25 cellular contexts compared by ENCODE assay signal in the genomic region with DNA sequence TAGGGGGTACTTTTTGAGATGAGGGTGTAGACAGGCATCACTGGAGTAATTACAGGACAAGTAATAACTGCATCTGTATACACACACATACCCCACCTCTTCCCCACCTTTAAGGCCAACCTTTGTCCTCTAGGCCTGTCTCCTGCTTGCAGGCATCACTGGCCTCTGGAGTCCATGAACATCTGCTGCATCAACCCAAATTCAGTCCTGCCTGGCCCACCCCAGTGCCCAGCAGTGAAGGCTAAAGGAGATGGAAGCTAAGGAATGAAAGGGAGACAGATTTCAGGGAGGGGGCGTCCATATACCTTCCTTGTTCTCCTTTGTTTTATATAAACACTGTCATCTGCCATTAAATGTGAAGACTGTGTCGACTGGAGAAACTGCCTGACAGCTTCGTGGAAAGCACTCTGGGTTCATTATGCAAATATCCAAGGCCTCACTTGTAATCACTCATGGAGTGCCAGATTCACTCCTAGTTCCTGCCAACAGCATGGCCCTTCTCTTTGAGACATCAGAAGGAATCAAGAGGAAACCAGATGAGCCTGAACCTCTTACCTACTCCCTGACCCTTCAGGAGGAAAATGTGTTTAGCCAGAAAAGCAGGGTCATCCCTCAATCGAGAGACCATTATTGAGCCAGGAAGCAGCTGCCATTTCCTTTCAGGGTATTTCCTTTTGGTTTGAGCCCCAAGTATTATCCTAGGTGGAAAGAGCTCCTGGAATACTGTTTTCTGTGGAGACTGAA.
"Had no signal": no experiment of that assay in that cellular context is flagged by ENCODE, and none has a peak within 500 bp of the region (broad histone marks: within the 10 kb centered on the region; RNA-seq: fewer than 3 reads in every experiment).

No MANE protein-coding gene starts in this region.

- H3K36me3 ChIP-seq: brain microvascular endothelial cell, gastrocnemius medialis, neutrophil, ovary, suprapubic skin, tibial nerve had no signal

- H3K4me1 Mint-ChIP-seq: activated naive CD4-positive, alpha-beta T cell treated with anti-CD3 and anti-CD28 coated beads, Interleukin-2, amount 10 ng/mL, durations not matched to agents 7 days and 5 days; activated naive CD8-positive, alpha-beta T cell treated with anti-CD3 and anti-CD28 coated beads, Interleukin-2, amount 10 ng/mL, durations not matched to agents 7 days and 5 days; T-cell had no signal

- ATAC-seq: gastrocnemius medialis, left ventricle myocardium superior, T-cell had no signal

- H3K27me3 Mint-ChIP-seq: activated naive CD4-positive, alpha-beta T cell treated with anti-CD3 and anti-CD28 coated beads, Interleukin-2, amount 10 ng/mL, durations not matched to agents 7 days and 5 days had no signal

- H3K4me1 ChIP-seq: gastrocnemius medialis, suprapubic skin had no signal

- H3K9me3 ChIP-seq: gastrocnemius medialis, neutrophil, ovary, suprapubic skin, tibial nerve had no signal

- H3K27me3 ChIP-seq: brain microvascular endothelial cell, ovary, suprapubic skin, tibial nerve had no signal

- H3K4me3 Mint-ChIP-seq: activated naive CD4-positive, alpha-beta T cell treated with anti-CD3 and anti-CD28 coated beads, Interleukin-2, amount 10 ng/mL, durations not matched to agents 7 days and 5 days; activated naive CD8-positive, alpha-beta T cell treated with anti-CD3 and anti-CD28 coated beads, Interleukin-2, amount 10 ng/mL, durations not matched to agents 7 days and 5 days; activated T-helper 1 cell treated with anti-CD3 and anti-CD28 coated beads, Interleukin-12 subunit alpha, Interleukin-12 subunit beta, Interleukin-2, Interleukin-4 antibody, amounts not matched to agents 30 ng/mL and 10 ng/mL and 1 ng/mL, durations not matched to agents 14 hours and 24 hours and 36 hours; dendritic cell treated with granulocyte-macrophage colony-stimulating factor and Interleukin-4, amounts not matched to agents 40 ng/mL and 50 ng/mL, for 4 days; nephron; T-cell; T-helper 2 cell treated with Interferon-gamma antibody and Interleukin-4, amounts not matched to agents 5 μg/mL and 100 μg/mL, for 36 hours had no signal

- H3K4me3 ChIP-seq: gastrocnemius medialis, ovary, suprapubic skin, tibial nerve had no signal

- DNase-seq: activated CD4-positive, alpha-beta T cell treated with anti-CD3 and anti-CD28 coated beads for 4 hours; activated CD4-positive, alpha-beta T cell treated with anti-CD3 and anti-CD28 coated beads, Interleukin-2, amount 50 U/mL, for 48 hours; activated CD4-positive, CD25-positive, alpha-beta regulatory T cell; activated effector memory CD4-positive, alpha-beta T cell treated with anti-CD3 and anti-CD28 coated beads, Interleukin-2, amount 50 U/mL, for 16 hours; activated naive CD4-positive, alpha-beta T cell treated with anti-CD3 and anti-CD28 coated beads, Interleukin-2, amount 10 ng/mL, durations not matched to agents 7 days and 5 days; activated naive CD8-positive, alpha-beta T cell treated with anti-CD3 and anti-CD28 coated beads, Interleukin-2, amount 10 ng/mL, durations not matched to agents 7 days and 5 days; activated T-cell treated with anti-CD3 and anti-CD28 coated beads, Interleukin-2, amount 50 U/mL, for 1 hour; brain microvascular endothelial cell; effector CD8-positive, alpha-beta T cell; erythroblast; gastrocnemius medialis; glutamatergic neuron; left ventricle myocardium superior; ovary; retina; stimulated activated naive CD4-positive, alpha-beta T cell; T-cell had no signal

- H3K27ac Mint-ChIP-seq: activated naive CD4-positive, alpha-beta T cell treated with anti-CD3 and anti-CD28 coated beads, Interleukin-2, amount 10 ng/mL, durations not matched to agents 7 days and 5 days; activated naive CD8-positive, alpha-beta T cell treated with anti-CD3 and anti-CD28 coated beads, Interleukin-2, amount 10 ng/mL, durations not matched to agents 7 days and 5 days; activated T-helper 1 cell treated with anti-CD3 and anti-CD28 coated beads, Interleukin-12 subunit alpha, Interleukin-12 subunit beta, Interleukin-2, Interleukin-4 antibody, amounts not matched to agents 30 ng/mL and 10 ng/mL and 1 ng/mL, durations not matched to agents 14 hours and 24 hours and 36 hours; dendritic cell treated with granulocyte-macrophage colony-stimulating factor and Interleukin-4, amounts not matched to agents 40 ng/mL and 50 ng/mL, for 4 days; nephron; progenitor cell of endocrine pancreas; T-cell; T-helper 2 cell treated with Interferon-gamma antibody and Interleukin-4, amounts not matched to agents 5 μg/mL and 100 μg/mL, for 36 hours had no signal

- H3K36me3 Mint-ChIP-seq: activated naive CD4-positive, alpha-beta T cell treated with anti-CD3 and anti-CD28 coated beads, Interleukin-2, amount 10 ng/mL, durations not matched to agents 7 days and 5 days; activated naive CD8-positive, alpha-beta T cell treated with anti-CD3 and anti-CD28 coated beads, Interleukin-2, amount 10 ng/mL, durations not matched to agents 7 days and 5 days; T-cell had no signal

- H3K27ac ChIP-seq: brain microvascular endothelial cell, gastrocnemius medialis, neutrophil, ovary, suprapubic skin, tibial nerve had no signal

- H3K9me3 Mint-ChIP-seq: activated naive CD4-positive, alpha-beta T cell treated with anti-CD3 and anti-CD28 coated beads, Interleukin-2, amount 10 ng/mL, durations not matched to agents 7 days and 5 days; activated naive CD8-positive, alpha-beta T cell treated with anti-CD3 and anti-CD28 coated beads, Interleukin-2, amount 10 ng/mL, durations not matched to agents 7 days and 5 days; activated T-helper 1 cell treated with anti-CD3 and anti-CD28 coated beads, Interleukin-12 subunit alpha, Interleukin-12 subunit beta, Interleukin-2, Interleukin-4 antibody, amounts not matched to agents 30 ng/mL and 10 ng/mL and 1 ng/mL, durations not matched to agents 14 hours and 24 hours and 36 hours; dendritic cell treated with granulocyte-macrophage colony-stimulating factor and Interleukin-4, amounts not matched to agents 40 ng/mL and 50 ng/mL, for 4 days; nephron; T-cell; T-helper 2 cell treated with Interferon-gamma antibody and Interleukin-4, amounts not matched to agents 5 μg/mL and 100 μg/mL, for 36 hours had no signal
